ENCODE assay signal across 1 cellular context in genomic region chr5:52947851-52948250, GRCh38.
TF ChIP-seq lines count a peak whose summit lies in the region.

No MANE protein-coding gene starts in this region.

TF ChIP-seq in SK-N-SH, 30 proteins besides CTCF, POLR2A, EP300 and RAD21 (continued from another document):
- no peak for TF ChIP-seq NFIC (IDR thresholded peaks at IDR 0.05; ENCODE audit: borderline replicate concordance)
- TF ChIP-seq RCOR1 (IDR thresholded peaks at IDR 0.05; ENCODE audit: low read length): no peak
- TF ChIP-seq FOSL2 (IDR thresholded peaks at IDR 0.05; ENCODE audit: borderline replicate concordance, low read depth): no peak
- TF ChIP-seq RXRA (IDR thresholded peaks at IDR 0.05; ENCODE audit: borderline replicate concordance, low read depth): no peak
- no peak for TF ChIP-seq EZH2phosphoT487 (IDR thresholded peaks at IDR 0.05; ENCODE audit: borderline replicate concordance, low read depth)
- TF ChIP-seq POLR2AphosphoS5 (IDR thresholded peaks at IDR 0.05; ENCODE audit: low read depth, low read length): no peak
- TF ChIP-seq, protein P1, sequence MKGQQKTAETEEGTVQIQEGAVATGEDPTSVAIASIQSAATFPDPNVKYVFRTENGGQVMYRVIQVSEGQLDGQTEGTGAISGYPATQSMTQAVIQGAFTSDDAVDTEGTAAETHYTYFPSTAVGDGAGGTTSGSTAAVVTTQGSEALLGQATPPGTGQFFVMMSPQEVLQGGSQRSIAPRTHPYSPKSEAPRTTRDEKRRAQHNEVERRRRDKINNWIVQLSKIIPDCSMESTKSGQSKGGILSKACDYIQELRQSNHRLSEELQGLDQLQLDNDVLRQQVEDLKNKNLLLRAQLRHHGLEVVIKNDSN (IDR thresholded peaks at IDR 0.05; ENCODE audit: borderline replicate concordance, low read depth): no peak
- TF ChIP-seq GABPA (IDR thresholded peaks at IDR 0.05; ENCODE audit: low read depth): no peak
- TF ChIP-seq, protein P2, sequence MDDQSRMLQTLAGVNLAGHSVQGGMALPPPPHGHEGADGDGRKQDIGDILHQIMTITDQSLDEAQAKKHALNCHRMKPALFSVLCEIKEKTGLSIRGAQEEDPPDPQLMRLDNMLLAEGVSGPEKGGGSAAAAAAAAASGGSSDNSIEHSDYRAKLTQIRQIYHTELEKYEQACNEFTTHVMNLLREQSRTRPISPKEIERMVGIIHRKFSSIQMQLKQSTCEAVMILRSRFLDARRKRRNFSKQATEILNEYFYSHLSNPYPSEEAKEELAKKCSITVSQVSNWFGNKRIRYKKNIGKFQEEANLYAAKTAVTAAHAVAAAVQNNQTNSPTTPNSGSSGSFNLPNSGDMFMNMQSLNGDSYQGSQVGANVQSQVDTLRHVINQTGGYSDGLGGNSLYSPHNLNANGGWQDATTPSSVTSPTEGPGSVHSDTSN (IDR thresholded peaks at IDR 0.05): no peak
